Comparison of ENCODE assay signal across 8 cellular contexts in genomic region chr9:32551491-32552049, GRCh38. TPM values are rescaled to one million over a fixed set of nuclear protein-coding genes. Genes with fewer than 3 reads are reported as not detected.
DNase-seq lines count a peak whose midpoint lies in the region; ATAC-seq and TF ChIP-seq lines count a peak whose summit lies in the region.

No MANE protein-coding gene starts in this region.

- H3K36me3 ChIP-seq in colonic mucosa (no peaks in the 10 kb centered on the region), lower lobe of right lung (no peaks in the 10 kb centered on the region)

- peak overlapping the region; percentile 95 to 99 for H3K9ac ChIP-seq in colonic mucosa (ENCODE audit: low read depth in 2 of 2, low read length in 2 of 2)

- TF ChIP-seq CTCF in colonic mucosa (IDR thresholded peaks at IDR 0.05) (no peak), lower lobe of right lung (IDR thresholded peaks at IDR 0.05) (no peak)

- H3K4me3 ChIP-seq in colonic mucosa = peak overlapping the region; percentile 86
- peak overlapping the region; percentile 79 for H3K4me3 ChIP-seq in lower lobe of right lung

- ATAC-seq in lower lobe of right lung (peak; percentile 2 to 23), GM18868 (IDR thresholded peaks at IDR 0.05; ENCODE audit: unreplicated experiment) (no peak)

- intact Hi-C loops in colonic mucosa (cut with DNase I) = no loop called here
- intact Hi-C loops in lower lobe of right lung (cut with DNase I) = no loop called here

- DNase-seq in NCI-H2107 treated with DMSO at 0.1 percent for 48 hours (lab: John Stamatoyannopoulos, UW; ENCODE audit: unreplicated experiment) = peak; percentile 54
- DNase-seq in NCI-H2107 (lab: John Stamatoyannopoulos, UW) = no peak
- DNase-seq in NCI-H1105 (lab: John Stamatoyannopoulos, UW) = peak; percentile 34
- DNase-seq in activated CD4-positive, alpha-beta T cell treated with anti-CD3 and anti-CD28 coated beads for 1 hour = peak; percentile 30
- DNase-seq in colonic mucosa = peak; percentile 53
- no peak for DNase-seq in lower lobe of right lung
- DNase-seq in stimulated activated CD4-positive, alpha-beta T cell treated with anti-CD3 and anti-CD28 coated beads, TNF-alpha, amount 100 ng/mL, for 48 hours (ENCODE audit: low read depth in 3 of 3) = peak in 2 of 3 donors; percentile 23 to 51

- H3K4me1 ChIP-seq in colonic mucosa (peaks cover 8% of the 10 kb centered on the region), lower lobe of right lung (peaks cover 22% of the 10 kb centered on the region)

- H3K27ac ChIP-seq in colonic mucosa = peak overlapping the region; percentile 95
- peak overlapping the region; percentile 89 for H3K27ac ChIP-seq in lower lobe of right lung

- H3K9me3 ChIP-seq in colonic mucosa = no peaks in the 10 kb centered on the region
- H3K9me3 ChIP-seq in lower lobe of right lung = no peaks in the 10 kb centered on the region

- H3K27me3 ChIP-seq in colonic mucosa = no peaks in the 10 kb centered on the region
- H3K27me3 ChIP-seq in lower lobe of right lung (ENCODE audit: low read depth) = no peaks in the 10 kb centered on the region

RNA-seq across cellular contexts. Expression of gene SMIM27, which starts 0.6 kb away (rescaled TPM):
- total RNA-seq in colonic mucosa (10 to 100 TPM in 1 of 2 donors, 1 to 10 TPM in 1; 7.4 to 10.9 TPM), lower lobe of right lung (12.3 TPM)

RNA-seq across cellular contexts. Expression of gene TOPORS, which starts 0.8 kb away (rescaled TPM):
- total RNA-seq in colonic mucosa (10 to 100 TPM; 11.9 to 17.4 TPM), lower lobe of right lung (15.4 TPM)

RNA-seq across cellular contexts. Expression of gene NDUFB6, which starts 21.4 kb away (rescaled TPM):
- total RNA-seq in colonic mucosa (10 to 100 TPM; 53.3 to 77.0 TPM), lower lobe of right lung (39.0 TPM)

RNA-seq across cellular contexts. Expression of gene RIGI, which starts 25.6 kb away (rescaled TPM):
- total RNA-seq in colonic mucosa = 1 to 10 TPM; 3.0 to 8.5 TPM
- total RNA-seq in lower lobe of right lung = 24.6 TPM

Comparison
In these comparisons a context has a peak if more than half of its experiments do, and no peak if none do; other contexts are left out.
1. DNase-seq: peak in NCI-H2107 treated with DMSO at 0.1 percent for 48 hours (single experiment), NCI-H1105 (single experiment), activated CD4-positive, alpha-beta T cell treated with anti-CD3 and anti-CD28 coated beads for 1 hour (single experiment), colonic mucosa (single experiment) and stimulated activated CD4-positive, alpha-beta T cell treated with anti-CD3 and anti-CD28 coated beads, TNF-alpha, amount 100 ng/mL, for 48 hours (2 of 3); none in NCI-H2107 (single experiment) and lower lobe of right lung (single experiment).